8 cellular contexts compared by ENCODE assay signal in genomic region chr2:47072018-47072691, GRCh38.
DNase-seq lines count a peak whose midpoint lies in the region; ATAC-seq and TF ChIP-seq lines count a peak whose summit lies in the region.

No MANE protein-coding gene starts in this region.

- H3K27ac ChIP-seq in HL-60 (replicated peaks) (peak overlapping the region; percentile 21; the same call in 1 of the 2 replicates), skin epidermis (peak overlapping the region; percentile 56 to 94 (median 82))

- DNase-seq in AG09319 (ENCODE audit: extremely low read depth, low read depth) (peak; percentile 77), HL-60 (ENCODE audit: low read depth in 1 of 2, low spot score in 1 of 2) (peak in 1 of 2 experiments; percentile 75), amniotic epithelial cell (ENCODE audit: low read depth) (peak; percentile 88), iris pigment epithelial cell (ENCODE audit: low read depth) (peak; percentile 76)
- no peak for DNase-seq in activated CD4-positive, alpha-beta T cell treated with anti-CD3 and anti-CD28 coated beads, Interleukin-2, amount 50 U/mL, for 48 hours

- H3K4me3 ChIP-seq in HL-60 (replicated peaks; ENCODE audit: insufficient read depth, low read length) (no peak overlapping the region), skin epidermis (no peak overlapping the region)

- no peaks in the 10 kb centered on the region for H3K27me3 ChIP-seq in HL-60 (ENCODE audit: insufficient read depth, poor library complexity, severe bottlenecking)

- no peak; the same call in 1 of the 2 replicates for TF ChIP-seq CTCF in AG09319 (IDR thresholded peaks at IDR 0.05; ENCODE audit: low read depth, low read length)
- TF ChIP-seq CTCF in HL-60 (IDR thresholded peaks at IDR 0.05; ENCODE audit: insufficient read depth, low read length): no peak

- no peak for ATAC-seq in HG03460 (IDR thresholded peaks at IDR 0.05; ENCODE audit: unreplicated experiment)
- no peak for ATAC-seq in HG02642 (IDR thresholded peaks at IDR 0.05; ENCODE audit: poor library complexity, unreplicated experiment)

Comparison
In these comparisons a context has a peak if more than half of its experiments do, and no peak if none do; other contexts are left out.
1. DNase-seq: peak in AG09319 (single experiment), amniotic epithelial cell (single experiment) and iris pigment epithelial cell (single experiment); none in activated CD4-positive, alpha-beta T cell treated with anti-CD3 and anti-CD28 coated beads, Interleukin-2, amount 50 U/mL, for 48 hours (0 of 2).